In the genomic region with DNA sequence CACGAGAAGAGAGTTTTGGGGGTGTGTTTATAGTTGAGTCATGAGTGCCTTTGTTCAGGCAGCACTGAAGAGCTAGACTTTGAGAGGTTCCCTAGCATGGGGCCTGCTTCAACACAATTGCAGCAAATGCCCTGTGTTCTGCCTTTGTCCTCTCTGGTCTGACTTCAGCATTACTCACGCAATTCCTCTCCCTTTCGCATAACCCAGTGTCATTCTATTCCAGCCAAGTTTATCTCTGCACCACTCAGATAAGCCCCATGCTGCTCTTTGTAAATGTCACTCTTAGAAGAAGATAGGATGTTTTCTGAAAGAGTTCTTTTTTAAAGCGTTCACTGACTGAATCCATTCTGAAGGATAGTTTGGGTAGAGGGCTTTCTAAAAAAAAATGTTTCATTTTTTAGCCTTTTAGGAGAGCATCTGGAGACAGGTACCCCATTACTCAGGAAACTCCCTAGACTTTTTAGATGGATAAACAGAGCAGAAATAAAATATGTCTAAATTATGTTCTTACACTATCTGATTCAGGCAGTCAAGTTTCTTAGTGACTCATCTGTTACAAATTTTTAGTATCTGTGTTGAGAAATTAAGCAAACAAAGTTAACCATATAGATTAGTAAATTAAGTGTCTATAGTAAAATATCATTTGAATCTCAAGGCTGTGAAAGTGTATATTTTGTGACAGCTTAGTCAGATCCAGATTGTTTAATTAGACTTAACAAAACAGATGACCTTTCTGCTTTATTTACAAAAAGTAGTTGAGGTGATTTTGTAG, we compare ENCODE assay signal across 10 cellular contexts.
DNase-seq lines count a peak whose midpoint lies in the region; ATAC-seq, FAIRE-seq and TF ChIP-seq lines count a peak whose summit lies in the region.
"Had no signal": no experiment of that assay in that cellular context is flagged by ENCODE, and none has a peak within 500 bp of the region (broad histone marks: within the 10 kb centered on the region; RNA-seq: fewer than 3 reads in every experiment).

No MANE protein-coding gene starts in this region.

- H3K9me3 ChIP-seq in right atrium auricular region: no peaks in the 10 kb centered on the region
- no peaks in the 10 kb centered on the region for H3K9me3 ChIP-seq in vagina
- H3K9me3 ChIP-seq: transverse colon had no signal

- no peaks in the 10 kb centered on the region for H3K27me3 ChIP-seq in right atrium auricular region
- H3K27me3 ChIP-seq in vagina: no peaks in the 10 kb centered on the region
- H3K27me3 ChIP-seq: transverse colon had no signal

- no peak for DNase-seq in Right ventricle myocardium inferior (ENCODE audit: missing footprints)
- no peak for DNase-seq in right atrium auricular region (ENCODE audit: low spot score)
- peak; percentile 88 for DNase-seq in astrocyte of the spinal cord (ENCODE audit: low read depth, low spot score)
- DNase-seq in iPS DF 19.7 (ENCODE audit: low read depth, low spot score): peak; percentile 90
- peak; percentile 57 for DNase-seq in urothelium cell line (ENCODE audit: low spot score)
- no peak for DNase-seq in vagina (ENCODE audit: extremely low spot score in 2 of 2)
- DNase-seq in posterior vena cava (ENCODE audit: low spot score): no peak
- DNase-seq: activated CD8-positive, alpha-beta T cell treated with anti-CD3 and anti-CD28 coated beads for 36 hours; transverse colon had no signal

- H3K4me1 ChIP-seq in right atrium auricular region (peaks cover 0 to 9% of the 10 kb centered on the region in 2 donors), vagina (no peaks in the 10 kb centered on the region)
- H3K4me1 ChIP-seq: transverse colon had no signal

- H3K36me3 ChIP-seq in right atrium auricular region (no peaks in the 10 kb centered on the region), vagina (no peaks in the 10 kb centered on the region)
- H3K36me3 ChIP-seq: transverse colon had no signal

- H3K4me3 ChIP-seq in right atrium auricular region (no peak overlapping the region), astrocyte of the spinal cord (ENCODE audit: low read depth, low read length) (no peak overlapping the region), vagina (no peak overlapping the region)
- H3K4me3 ChIP-seq: transverse colon had no signal

- in situ Hi-C loops in astrocyte of the spinal cord (cut with HindIII; ENCODE audit: low sequenced_read_pairs): no loop called here

- no peak for TF ChIP-seq CTCF in right atrium auricular region (IDR thresholded peaks at IDR 0.05)
- no peak for TF ChIP-seq CTCF in astrocyte of the spinal cord (IDR thresholded peaks at IDR 0.05; ENCODE audit: low read depth, low read length)
- no peak for TF ChIP-seq CTCF in vagina (IDR thresholded peaks at IDR 0.05)

- TF ChIP-seq POLR2A in vagina (IDR thresholded peaks at IDR 0.05): no peak

- H3K27ac ChIP-seq in right atrium auricular region (peak overlapping the region in 1 of 2 donors; percentile 11), vagina (no peak overlapping the region)
- H3K27ac ChIP-seq: transverse colon had no signal

- FAIRE-seq in urothelium cell line (lab: Jason Lieb, UNC): no peak

- ATAC-seq in Right ventricle myocardium inferior: peak; percentile 95
- no peak for ATAC-seq in GM21576 (IDR thresholded peaks at IDR 0.05; ENCODE audit: unreplicated experiment)
- ATAC-seq: activated CD8-positive, alpha-beta T cell treated with anti-CD3 and anti-CD28 coated beads for 36 hours had no signal

- intact Hi-C loops in Right ventricle myocardium inferior (cut with DNase I): no loop called here
- intact Hi-C loops in vagina (cut with DNase I): no loop called here
- intact Hi-C loops in posterior vena cava (cut with DNase I): no loop called here

Comparison
In these comparisons a context has a peak if more than half of its experiments do, and no peak if none do; other contexts are left out.
1. DNase-seq: peak in astrocyte of the spinal cord (single experiment), iPS DF 19.7 (single experiment) and urothelium cell line (single experiment); none in Right ventricle myocardium inferior (single experiment), right atrium auricular region (single experiment), vagina (0 of 2) and posterior vena cava (single experiment).